ENCODE assay signal across 1 cellular context in genomic region chr5:160469156-160470144, GRCh38.
A peak's percentile ranks its signal among the peaks of the same experiment; 100 is the strongest.
TF ChIP-seq lines count a peak whose summit lies in the region.

No MANE protein-coding gene starts in this region.

TF ChIP-seq in HepG2, 621 proteins besides CTCF, POLR2A, EP300 and RAD21 (continued from another document and continues in another):
- TF ChIP-seq ZNF318 (CRISPR knock-in tag; IDR thresholded peaks at IDR 0.05) (no peak), LCORL (IDR thresholded peaks at IDR 0.05) (no peak), LCORL (CRISPR knock-in tag; IDR thresholded peaks at IDR 0.05) (0 out of 2 replicates have a peak, but pooled peaks have one; percentile 17), PPARG (CRISPR knock-in tag; conservative IDR thresholded peaks at IDR 0.05) (no peak), ZNF569 (CRISPR knock-in tag; IDR thresholded peaks at IDR 0.05; ENCODE audit: borderline replicate concordance) (no peak), ZNF691 (CRISPR knock-in tag; IDR thresholded peaks at IDR 0.05; ENCODE audit: borderline replicate concordance, low read depth) (no peak), BRF2 (CRISPR knock-in tag; IDR thresholded peaks at IDR 0.05) (no peak), XRCC5 (optimal IDR thresholded peaks at IDR 0.05; ENCODE audit: low read length) (peak; percentile 15), GPN1 (CRISPR knock-in tag; IDR thresholded peaks at IDR 0.05; ENCODE audit: borderline replicate concordance) (no peak), ZNF879 (CRISPR knock-in tag; IDR thresholded peaks at IDR 0.05) (no peak), MYPOP (CRISPR knock-in tag; IDR thresholded peaks at IDR 0.05) (no peak), SP2 (CRISPR knock-in tag; IDR thresholded peaks at IDR 0.05) (no peak), SAP130 (CRISPR knock-in tag; IDR thresholded peaks at IDR 0.05; ENCODE audit: low read depth) (peak; percentile 51; the same call in 1 of the 2 replicates), TOPORS (CRISPR knock-in tag; IDR thresholded peaks at IDR 0.05) (no peak), ZNF337 (CRISPR knock-in tag; IDR thresholded peaks at IDR 0.05; ENCODE audit: borderline replicate concordance, low read depth) (no peak), DZIP1 (CRISPR knock-in tag; IDR thresholded peaks at IDR 0.05) (no peak), SNAPC2 (CRISPR knock-in tag; IDR thresholded peaks at IDR 0.05) (no peak), CAMTA2 (CRISPR knock-in tag; IDR thresholded peaks at IDR 0.05; ENCODE audit: borderline replicate concordance) (no peak), BRCA1 (CRISPR knock-in tag; IDR thresholded peaks at IDR 0.05) (no peak), EHMT2 (IDR thresholded peaks at IDR 0.05; ENCODE audit: borderline replicate concordance, low read depth, low read length) (no peak), ZNF782 (CRISPR knock-in tag; IDR thresholded peaks at IDR 0.05; ENCODE audit: borderline replicate concordance) (no peak), ZNF503 (CRISPR knock-in tag; IDR thresholded peaks at IDR 0.05) (no peak), NR1H2 (CRISPR knock-in tag; IDR thresholded peaks at IDR 0.05; ENCODE audit: borderline replicate concordance, low read depth) (no peak), TCF7 (IDR thresholded peaks at IDR 0.05; ENCODE audit: low read depth) (0 out of 2 replicates have a peak, but pooled peaks have one; percentile 5), ARID4A (CRISPR knock-in tag; IDR thresholded peaks at IDR 0.05; ENCODE audit: borderline replicate concordance) (no peak), ZNF275 (CRISPR knock-in tag; IDR thresholded peaks at IDR 0.05; ENCODE audit: borderline replicate concordance) (no peak), WIZ (CRISPR knock-in tag; IDR thresholded peaks at IDR 0.05) (no peak), RORA (CRISPR knock-in tag; IDR thresholded peaks at IDR 0.05) (no peak), FOXO1 (CRISPR knock-in tag; IDR thresholded peaks at IDR 0.05) (no peak), NPAS2 (CRISPR knock-in tag; IDR thresholded peaks at IDR 0.05; ENCODE audit: borderline replicate concordance) (no peak), CHCHD3 (CRISPR knock-in tag; IDR thresholded peaks at IDR 0.05) (no peak), HNRNPL (IDR thresholded peaks at IDR 0.05; ENCODE audit: low read depth, low read length) (no peak), MED1 (CRISPR knock-in tag; IDR thresholded peaks at IDR 0.05) (peak; percentile 33; the same call in 1 of the 2 replicates)
